8 cellular contexts compared by ENCODE assay signal in genomic region chr1:85465099-85465790, GRCh38. TPM values are rescaled to one million over a fixed set of nuclear protein-coding genes. Genes with fewer than 3 reads are reported as not detected.
DNase-seq lines count a peak whose midpoint lies in the region; FAIRE-seq and TF ChIP-seq lines count a peak whose summit lies in the region.

TSS of gene DDAH1 (minus strand) at chr1:85465159. CDS start at chr1:85465045, 114 bp downstream.

- POLR2A ChIA-PET in RWPE1 (lab: Yijun Ruan, JAX; ENCODE audit: low non-redundant PET): interaction anchor here (1.0 kb wide), 1 partner anchor 15 kb away, joined by 4 read pairs; no protein-coding TSS in a partner anchor

- no peak for TF ChIP-seq CTCF in RWPE1 (conservative IDR thresholded peaks at IDR 0.05; ENCODE audit: low read depth)
- TF ChIP-seq CTCF in colonic mucosa (IDR thresholded peaks at IDR 0.05): no peak

- no peaks in the 10 kb centered on the region for H3K36me3 ChIP-seq in colonic mucosa

- H3K27ac ChIP-seq in RWPE1: peak within 1 kb of the TSS; percentile 60
- peak within 1 kb of the TSS; percentile 90 for H3K27ac ChIP-seq in colonic mucosa
- peak within 1 kb of the TSS in 19 of 21 experiments; percentile 6 to 88 (median 64) for H3K27ac ChIP-seq in skin epidermis

- H3K4me3 ChIP-seq in colonic mucosa (peak within 1 kb of the TSS; percentile 62), skin epidermis (peak within 1 kb of the TSS; percentile 43 to 69 (median 58))

- FAIRE-seq in GM19239 (lab: Jason Lieb, UNC): peak; percentile 4

- H3K9me3 ChIP-seq in colonic mucosa: no peaks in the 10 kb centered on the region

- H3K9ac ChIP-seq in colonic mucosa (ENCODE audit: low read depth in 2 of 2, low read length in 2 of 2): peak within 1 kb of the TSS; percentile 85 to 98

- intact Hi-C loops in colonic mucosa (cut with DNase I): loop anchor here (5.0 to 10.0 kb wide), 2 partner anchors 60 to 123 kb away; no protein-coding TSS in a partner anchor

- H3K27me3 ChIP-seq in colonic mucosa: no peaks in the 10 kb centered on the region

- CTCF ChIA-PET in RWPE1 (lab: Yijun Ruan, JAX): interaction anchor here (0.5 to 2.1 kb wide), 4 partner anchors 21 to 228 kb away, joined by 3 to 7 read pairs (median 4); partner anchors contain the start of gene CCN1

- H3K4me1 ChIP-seq in colonic mucosa: peaks cover 7% of the 10 kb centered on the region

- peak; percentile 72 for DNase-seq in COR-L47 (lab: John Stamatoyannopoulos, UW)
- peak; percentile 25 for DNase-seq in GM19239 (ENCODE audit: insufficient read length, low spot score)
- peak; percentile 75 for DNase-seq in HK-2 (ENCODE audit: unreplicated experiment)
- DNase-seq in RWPE1 (ENCODE audit: low spot score): peak; percentile 54
- peak; percentile 83 for DNase-seq in colonic mucosa
- peak; percentile 37 for DNase-seq in kidney glomerular epithelial cell (lab: John Stamatoyannopoulos, UW)
- DNase-seq in stimulated activated naive CD4-positive, alpha-beta T cell treated with Interleukin-2 at 50 U/mL for 16 hours (lab: John Stamatoyannopoulos, UW): no peak

RNA-seq across cellular contexts. Expression of gene DDAH1, which starts in this region (rescaled TPM):
- total RNA-seq in colonic mucosa: 100 to 1,000 TPM; 130 to 144 TPM
